In genomic region chr1:224429616-224430015, GRCh38 we compare ENCODE assay signal across 19 cellular contexts. TPM values are rescaled to one million over a fixed set of nuclear protein-coding genes. Genes with fewer than 3 reads are reported as not detected.
DNase-seq lines count a peak whose midpoint lies in the region; ATAC-seq and TF ChIP-seq lines count a peak whose summit lies in the region.
"Had no signal": no experiment of that assay in that cellular context is flagged by ENCODE, and none has a peak within 500 bp of the region (broad histone marks: within the 10 kb centered on the region; RNA-seq: fewer than 3 reads in every experiment).

No MANE protein-coding gene starts in this region.

- H3K23me2 ChIP-seq in H9 (ENCODE audit: insufficient read length, low read depth, low read length, poor library complexity, severe bottlenecking): peaks cover 9% of the 10 kb centered on the region

- no peak for ATAC-seq in PC-3
- ATAC-seq: left ventricle myocardium superior had no signal

- peaks cover 13% of the 10 kb centered on the region for H3F3A ChIP-seq in PC-3 (ENCODE audit: low read length, unreplicated experiment)

- H2BK12ac ChIP-seq in H9 (ENCODE audit: insufficient read length, low read depth, low read length): no peak overlapping the region

- H2BK15ac ChIP-seq in H9 (ENCODE audit: low read depth, low read length): no peak overlapping the region

- no peak overlapping the region for H3K56ac ChIP-seq in H9 (ENCODE audit: insufficient read length, low read depth, low read length)

- CTCF ChIA-PET in PC-3 (lab: Charles Lee): no interaction called here

- BruUV-seq in PC-3 (replicated peaks; lab: Mats Ljungman, UMichigan): no TSS peak

- no peak overlapping the region for H3K18ac ChIP-seq in H9 (ENCODE audit: insufficient read length, low read depth, low read length)

- peaks cover 84% of the 10 kb centered on the region for H3K79me2 ChIP-seq in PC-3 (ENCODE audit: low read length)
- peaks cover 93% of the 10 kb centered on the region for H3K79me2 ChIP-seq in hepatocyte
- H3K79me2 ChIP-seq in H9 (ENCODE audit: insufficient read depth, low read length): peaks cover 18% of the 10 kb centered on the region; the same call in 1 of the 2 replicates

- DNase-seq in CD14-positive monocyte (ENCODE audit: low spot score): no peak
- no peak for DNase-seq in PC-3
- DNase-seq in hepatocyte (ENCODE audit: low spot score): no peak
- no peak for DNase-seq in endothelial cell (ENCODE audit: low spot score)
- no peak for DNase-seq in H9
- no peak for DNase-seq in NCI-H2081 treated with DMSO at 0.1 percent for 48 hours (lab: John Stamatoyannopoulos, UW)
- no peak for DNase-seq in activated T-cell treated with anti-CD3 and anti-CD28 coated beads, Interleukin-2, amount 50 U/mL, for 24 hours
- DNase-seq: activated CD4-positive, alpha-beta T cell treated with anti-CD3 and anti-CD28 coated beads for 4 hours; activated CD8-positive, alpha-beta memory T cell treated with anti-CD3 and anti-CD28 coated beads, Interleukin-2, amount 50 U/mL, for 48 hours; activated naive CD4-positive, alpha-beta T cell treated with Interleukin-2 at 50 U/mL for 16 hours; cortex of kidney; GDM1; left ventricle myocardium superior; naive B cell; NCI-H1092; NCI-H69 had no signal

- no peaks in the 10 kb centered on the region for H3K9me3 ChIP-seq in PC-3 (ENCODE audit: low read length)
- H3K9me3 ChIP-seq in hepatocyte (ENCODE audit: low read depth): no peaks in the 10 kb centered on the region
- no peaks in the 10 kb centered on the region for H3K9me3 ChIP-seq in skeletal muscle satellite cell (replicated peaks; ENCODE audit: low read length)
- H3K9me3 ChIP-seq in H9 (ENCODE audit: control insufficient read depth, low read depth, low read length): no peaks in the 10 kb centered on the region

- intact Hi-C loops in CD14-positive monocyte (cut with micrococcal nuclease): no loop called here
- intact Hi-C loops in PC-3 (cut with micrococcal nuclease): loop anchor here (5.0 to 10.0 kb wide), 3 partner anchors 138 to 495 kb away; partner anchors contain the start of gene DNAH14

- H2BK120ac ChIP-seq in H9 (ENCODE audit: low read depth, low read length, poor library complexity, severe bottlenecking): no peak overlapping the region

- H3K36me3 ChIP-seq in PC-3 (ENCODE audit: low read depth, low read length) (peaks cover 23% of the 10 kb centered on the region), hepatocyte (replicated peaks; ENCODE audit: insufficient read depth, low read depth) (no peaks in the 10 kb centered on the region), skeletal muscle satellite cell (ENCODE audit: insufficient read depth, low read length) (peaks cover 39% of the 10 kb centered on the region)

- H2AK5ac ChIP-seq in H9 (ENCODE audit: insufficient read length, low read length): no peak overlapping the region

- no peak overlapping the region for H3T11ph ChIP-seq in H9 (ENCODE audit: low read length)

- H3K4me3 Mint-ChIP-seq in CD14-positive monocyte (no peak overlapping the region), endothelial cell (ENCODE audit: unreplicated experiment) (no peak overlapping the region), H9 (no peak overlapping the region)
- no peak overlapping the region for H3K4me3 Mint-ChIP-seq in activated T-cell treated with anti-CD3 and anti-CD28 coated beads, Interleukin-2, amount 50 U/mL, for 24 hours
- H3K4me3 Mint-ChIP-seq: stimulated activated naive CD8-positive, alpha-beta T cell treated with anti-CD3 and anti-CD28 coated beads, Interleukin-15, Interleukin-2, amounts not matched to agents 100 ng/mL and 50 ng/mL, for 24 hours had no signal

- H3K79me1 ChIP-seq in H9 (ENCODE audit: insufficient read depth, low read depth, low read length, poor library complexity, severe bottlenecking): peaks cover 6% of the 10 kb centered on the region

- 68% methylated on average over 2 of the region's 2 CpGs for WGBS in hepatocyte (ENCODE audit: low lambda C conversion rate, missing lambda C conversion rate)
- WGBS in H9 (ENCODE audit: extremely low coverage, insufficient read length, low lambda C conversion rate): no CpG with 5 or more reads among the region's 2 CpGs

- H4K20me1 ChIP-seq in PC-3 (ENCODE audit: low read length): peaks cover 24% of the 10 kb centered on the region
- peaks cover 41% of the 10 kb centered on the region for H4K20me1 ChIP-seq in hepatocyte (ENCODE audit: insufficient read depth, poor library complexity, severe bottlenecking)
- H4K20me1 ChIP-seq in H9 (ENCODE audit: control insufficient read depth, insufficient read depth, insufficient read length): peaks cover under 1% of the 10 kb centered on the region

- H3K27me3 Mint-ChIP-seq in CD14-positive monocyte (ENCODE audit: low read depth in 3 of 3) (no peaks in the 10 kb centered on the region), endothelial cell (ENCODE audit: unreplicated experiment) (peaks cover 15% of the 10 kb centered on the region), H9 (ENCODE audit: low read depth) (no peaks in the 10 kb centered on the region)
- H3K27me3 Mint-ChIP-seq in activated T-cell treated with anti-CD3 and anti-CD28 coated beads, Interleukin-2, amount 50 U/mL, for 24 hours: no peaks in the 10 kb centered on the region
- H3K27me3 Mint-ChIP-seq: naive B cell; stimulated activated naive CD8-positive, alpha-beta T cell treated with anti-CD3 and anti-CD28 coated beads, Interleukin-15, Interleukin-2, amounts not matched to agents 100 ng/mL and 50 ng/mL, for 24 hours had no signal

- no peak overlapping the region for H3K14ac ChIP-seq in H9 (ENCODE audit: insufficient read depth, low read length)

- POLR2A ChIA-PET in PC-3 (lab: Charles Lee; ENCODE audit: unreplicated experiment): no interaction called here

- no peak overlapping the region for H4K8ac ChIP-seq in H9 (replicated peaks; ENCODE audit: insufficient read length, low read depth, low read length)

- no peak overlapping the region for H4K91ac ChIP-seq in H9 (ENCODE audit: insufficient read length, low read depth, low read length)

- no peak overlapping the region for H3K27ac ChIP-seq in PC-3 (ENCODE audit: low read length)
- H3K27ac ChIP-seq in hepatocyte: no peak overlapping the region
- no peak overlapping the region for H3K27ac ChIP-seq in H9 (ENCODE audit: insufficient read length, low read depth, low read length)

- H3K27me3 ChIP-seq in PC-3 (ENCODE audit: low read length) (no peaks in the 10 kb centered on the region), hepatocyte (no peaks in the 10 kb centered on the region), skeletal muscle satellite cell (ENCODE audit: control insufficient read depth, insufficient read depth, low read length) (no peaks in the 10 kb centered on the region), H9 (ENCODE audit: insufficient read depth, low read length) (no peaks in the 10 kb centered on the region)

- H3K4ac ChIP-seq in H9 (ENCODE audit: low read depth, low read length): no peak overlapping the region

- H2BK20ac ChIP-seq in H9 (ENCODE audit: low read depth, low read length, poor library complexity, severe bottlenecking): no peak overlapping the region

- H3K36me3 Mint-ChIP-seq in CD14-positive monocyte (peaks cover 41 to 52% of the 10 kb centered on the region in 2 donors), endothelial cell (ENCODE audit: low read depth, unreplicated experiment) (peaks cover 29% of the 10 kb centered on the region), H9 (ENCODE audit: insufficient read depth in 1 of 3, low read depth in 3 of 3) (peaks cover 34 to 67% (median 67%) of the 10 kb centered on the region in 3 experiments; a peak in 6 of 7 replicates)
- peaks cover 78% of the 10 kb centered on the region for H3K36me3 Mint-ChIP-seq in activated T-cell treated with anti-CD3 and anti-CD28 coated beads, Interleukin-2, amount 50 U/mL, for 24 hours (ENCODE audit: low read depth)
- H3K36me3 Mint-ChIP-seq: naive B cell had no signal

- H4K5ac ChIP-seq in H9 (ENCODE audit: insufficient read length, low read depth, low read length): no peak overlapping the region

- no peaks in the 10 kb centered on the region for H3K9me2 ChIP-seq in PC-3 (replicated peaks; ENCODE audit: low read length)
- H3K9me2 ChIP-seq in hepatocyte (replicated peaks; ENCODE audit: insufficient read depth): no peaks in the 10 kb centered on the region

- H3K9me3 Mint-ChIP-seq in CD14-positive monocyte (peaks cover 0 to 4% (median 1%) of the 10 kb centered on the region in 7 donors), endothelial cell (ENCODE audit: unreplicated experiment) (no peaks in the 10 kb centered on the region), H9 (no peaks in the 10 kb centered on the region)
- H3K9me3 Mint-ChIP-seq in activated T-cell treated with anti-CD3 and anti-CD28 coated beads, Interleukin-2, amount 50 U/mL, for 24 hours: no peaks in the 10 kb centered on the region
- H3K9me3 Mint-ChIP-seq: brain; naive B cell; stimulated activated naive CD8-positive, alpha-beta T cell treated with anti-CD3 and anti-CD28 coated beads, Interleukin-15, Interleukin-2, amounts not matched to agents 100 ng/mL and 50 ng/mL, for 24 hours had no signal

- H3K4me1 Mint-ChIP-seq in CD14-positive monocyte (peaks cover 36% of the 10 kb centered on the region), endothelial cell (ENCODE audit: unreplicated experiment) (peaks cover 31% of the 10 kb centered on the region), H9 (peaks cover 25 to 26% of the 10 kb centered on the region in 2 experiments)
- H3K4me1 Mint-ChIP-seq in activated T-cell treated with anti-CD3 and anti-CD28 coated beads, Interleukin-2, amount 50 U/mL, for 24 hours (ENCODE audit: low read depth): peaks cover 70% of the 10 kb centered on the region

- no peak overlapping the region for H2BK5ac ChIP-seq in H9 (ENCODE audit: insufficient read length, low read length)

- H2AFZ ChIP-seq in PC-3 (ENCODE audit: low read length): no peak overlapping the region
- no peak overlapping the region for H2AFZ ChIP-seq in hepatocyte
- no peak overlapping the region for H2AFZ ChIP-seq in H9 (ENCODE audit: low read length)

- H3K4me3 ChIP-seq in PC-3 (ENCODE audit: low read length) (no peak overlapping the region), hepatocyte (no peak overlapping the region), skeletal muscle satellite cell (ENCODE audit: low read length) (no peak overlapping the region)

- no peak overlapping the region for H3K23ac ChIP-seq in H9 (ENCODE audit: insufficient read length, low read depth, low read length)

- H3K9ac ChIP-seq in PC-3 (ENCODE audit: low read length): no peak overlapping the region
- H3K9ac ChIP-seq in skeletal muscle satellite cell (ENCODE audit: low read depth, low read length): peak overlapping the region; percentile 86
- no peak overlapping the region for H3K9ac ChIP-seq in H9 (ENCODE audit: extremely low read depth, insufficient read length, low read length)

- H3K4me1 ChIP-seq in PC-3 (ENCODE audit: insufficient read depth, low read length): peaks cover 48% of the 10 kb centered on the region
- H3K4me1 ChIP-seq in hepatocyte (ENCODE audit: insufficient read depth): peaks cover 8% of the 10 kb centered on the region
- peaks cover 33% of the 10 kb centered on the region for H3K4me1 ChIP-seq in skeletal muscle satellite cell (ENCODE audit: control insufficient read depth, insufficient read depth, low read length)
- H3K4me1 ChIP-seq in H9 (ENCODE audit: insufficient read depth, low read length): no peaks in the 10 kb centered on the region

- H3K27ac Mint-ChIP-seq in CD14-positive monocyte (peak overlapping the region in 5 of 7 donors; percentile 8 to 68 (median 42)), endothelial cell (ENCODE audit: unreplicated experiment) (no peak overlapping the region), H9 (no peak overlapping the region)
- H3K27ac Mint-ChIP-seq in activated T-cell treated with anti-CD3 and anti-CD28 coated beads, Interleukin-2, amount 50 U/mL, for 24 hours: no peak overlapping the region
- H3K27ac Mint-ChIP-seq: stimulated activated naive CD8-positive, alpha-beta T cell treated with anti-CD3 and anti-CD28 coated beads, Interleukin-15, Interleukin-2, amounts not matched to agents 100 ng/mL and 50 ng/mL, for 24 hours had no signal

- TF ChIP-seq CTCF in CD14-positive monocyte (IDR thresholded peaks at IDR 0.05): no peak
- TF ChIP-seq CTCF in PC-3 (conservative IDR thresholded peaks at IDR 0.05; ENCODE audit: low read depth, low read length): no peak
- no peak for TF ChIP-seq CTCF in hepatocyte (IDR thresholded peaks at IDR 0.05; ENCODE audit: poor library complexity)
- TF ChIP-seq CTCF in endothelial cell (IDR thresholded peaks at IDR 0.05; ENCODE audit: unreplicated experiment): no peak
- no peak for TF ChIP-seq CTCF in H9 (conservative IDR thresholded peaks at IDR 0.05)

- H3K4me2 ChIP-seq in PC-3 (ENCODE audit: low read length): peak overlapping the region; percentile 83
- peak overlapping the region; percentile 6 for H3K4me2 ChIP-seq in hepatocyte
- peak overlapping the region; percentile 89 for H3K4me2 ChIP-seq in skeletal muscle satellite cell (ENCODE audit: low read length)
- H3K4me2 ChIP-seq in H9 (ENCODE audit: insufficient read depth, insufficient read length, low read length): no peak overlapping the region

RNA-seq across cellular contexts. Expression of gene WDR26, which starts 5.0 kb away (rescaled TPM):
- polyA plus RNA-seq in CD14-positive monocyte: 1 to 10 TPM; 2.7 to 4.0 TPM
- 40.7 and 45.2 TPM in 2 replicates for total RNA-seq in PC-3 (2014; rRNA removed)
- total RNA-seq in hepatocyte: 63.4 and 72.1 TPM in 2 replicates
- 9.4 and 11.7 TPM in 2 replicates for polyA plus RNA-seq in hepatocyte
- 43.0 and 47.4 TPM in 2 replicates for total RNA-seq in skeletal muscle satellite cell (2012; rRNA removed)
- total RNA-seq in endothelial cell (ENCODE audit: unreplicated experiment): 126 TPM
- 81.4 and 81.7 TPM in 2 replicates for total RNA-seq in H9 (2021)

Comparison
In these comparisons a context has a peak if more than half of its experiments do, and no peak if none do; other contexts are left out.
1. H3K27ac Mint-ChIP-seq: peak in CD14-positive monocyte (5 of 7); none in endothelial cell (single experiment), H9 (0 of 3) and activated T-cell treated with anti-CD3 and anti-CD28 coated beads, Interleukin-2, amount 50 U/mL, for 24 hours (single experiment).